ENCODE assay signal across 8 cellular contexts in genomic region chr20:3927486-3928291, GRCh38. TPM values are rescaled to one million over a fixed set of nuclear protein-coding genes. Genes with fewer than 3 reads are reported as not detected.
DNase-seq lines count a peak whose midpoint lies in the region; ATAC-seq and TF ChIP-seq lines count a peak whose summit lies in the region.

No MANE protein-coding gene starts in this region.

- H3K9me3 Mint-ChIP-seq in neural progenitor cell: no peaks in the 10 kb centered on the region

- ATAC-seq in GM21717 (IDR thresholded peaks at IDR 0.05; ENCODE audit: unreplicated experiment): no peak
- ATAC-seq in HG03280 (IDR thresholded peaks at IDR 0.05; ENCODE audit: unreplicated experiment): no peak
- ATAC-seq in GM21619 (IDR thresholded peaks at IDR 0.05; ENCODE audit: unreplicated experiment): no peak

- no peaks in the 10 kb centered on the region for H3K9me3 ChIP-seq in neural progenitor cell (ENCODE audit: low read depth)

- no peak overlapping the region for H2AFZ ChIP-seq in neural progenitor cell (replicated peaks)

- peak; percentile 59 for DNase-seq in H7
- DNase-seq in NCI-H774 (lab: John Stamatoyannopoulos, UW): peak; percentile 24
- DNase-seq in dorsolateral prefrontal cortex: peak in 2 of 10 donors; percentile 50 to 51
- DNase-seq in neural progenitor cell (ENCODE audit: low spot score): peak; percentile 18
- no peak for DNase-seq in NCI-H226

- no peaks in the 10 kb centered on the region for H3K79me2 ChIP-seq in neural progenitor cell (ENCODE audit: low read depth)

- peaks cover 58% of the 10 kb centered on the region for H4K20me1 ChIP-seq in neural progenitor cell (ENCODE audit: low read depth)

- peaks cover 39% of the 10 kb centered on the region for H3F3A ChIP-seq in neural progenitor cell (ENCODE audit: low read depth)

- H3K36me3 Mint-ChIP-seq in neural progenitor cell: peaks cover 24% of the 10 kb centered on the region

- H3K4me3 ChIP-seq in H7 (ENCODE audit: insufficient read depth, low read depth, low read length) (no peak overlapping the region), dorsolateral prefrontal cortex (no peak overlapping the region), neural progenitor cell (no peak overlapping the region)

- H3K27me3 ChIP-seq in H7 (ENCODE audit: control insufficient read depth, insufficient read depth, low read length) (no peaks in the 10 kb centered on the region), dorsolateral prefrontal cortex (no peaks in the 10 kb centered on the region), neural progenitor cell (no peaks in the 10 kb centered on the region)

- H3K36me3 ChIP-seq in H7 (replicated peaks; ENCODE audit: control insufficient read depth, insufficient read depth, low read length) (peaks cover 14% of the 10 kb centered on the region), neural progenitor cell (no peaks in the 10 kb centered on the region)

- peaks cover 47% of the 10 kb centered on the region for H3K4me1 Mint-ChIP-seq in neural progenitor cell

- intact Hi-C loops in dorsolateral prefrontal cortex (cut with DNase I): loop anchor here in 1 of 2 donors (5.0 to 10.0 kb wide), 2 partner anchors 40 to 87 kb away; partner anchors contain the start of genes PANK2 and RNF24

- H3K4me1 ChIP-seq in neural progenitor cell: peaks cover 16% of the 10 kb centered on the region

- no peak overlapping the region for H3K4me2 ChIP-seq in neural progenitor cell

- H3K9ac ChIP-seq in neural progenitor cell: no peak overlapping the region

- H3K27me3 Mint-ChIP-seq in neural progenitor cell (ENCODE audit: insufficient read depth, low read depth): peaks cover 12% of the 10 kb centered on the region

- H3K4me3 Mint-ChIP-seq in neural progenitor cell: peak overlapping the region; percentile 7

- TF ChIP-seq CTCF in dorsolateral prefrontal cortex (IDR thresholded peaks at IDR 0.05 in 54 of 56, conservative IDR thresholded peaks at IDR 0.05 in 2 of 56; ENCODE audit: low read depth in 1 of 56, partially characterized antibody in 56 of 56) (no peak), neural progenitor cell (IDR thresholded peaks at IDR 0.05) (no peak)

- H3K27ac ChIP-seq in dorsolateral prefrontal cortex: peak overlapping the region in 37 of 59 donors; percentile 3 to 76 (median 45)
- H3K27ac ChIP-seq in neural progenitor cell: peak overlapping the region; percentile 70

- H3K27ac Mint-ChIP-seq in neural progenitor cell: peak overlapping the region; percentile 88

RNA-seq across cellular contexts. Expression of gene PANK2, which starts 38.5 kb away (rescaled TPM):
- total RNA-seq in H7 (2014; rRNA removed; shearing (Covaris generic)): 46.8 and 61.5 TPM in 2 replicates
- total RNA-seq in dorsolateral prefrontal cortex (10 to 100 TPM; 41.7 to 82.4 (median 57.8) TPM), neural progenitor cell (ENCODE audit: low replicate concordance) (55.7 and 60.7 TPM in 2 replicates)
